In the genomic region with DNA sequence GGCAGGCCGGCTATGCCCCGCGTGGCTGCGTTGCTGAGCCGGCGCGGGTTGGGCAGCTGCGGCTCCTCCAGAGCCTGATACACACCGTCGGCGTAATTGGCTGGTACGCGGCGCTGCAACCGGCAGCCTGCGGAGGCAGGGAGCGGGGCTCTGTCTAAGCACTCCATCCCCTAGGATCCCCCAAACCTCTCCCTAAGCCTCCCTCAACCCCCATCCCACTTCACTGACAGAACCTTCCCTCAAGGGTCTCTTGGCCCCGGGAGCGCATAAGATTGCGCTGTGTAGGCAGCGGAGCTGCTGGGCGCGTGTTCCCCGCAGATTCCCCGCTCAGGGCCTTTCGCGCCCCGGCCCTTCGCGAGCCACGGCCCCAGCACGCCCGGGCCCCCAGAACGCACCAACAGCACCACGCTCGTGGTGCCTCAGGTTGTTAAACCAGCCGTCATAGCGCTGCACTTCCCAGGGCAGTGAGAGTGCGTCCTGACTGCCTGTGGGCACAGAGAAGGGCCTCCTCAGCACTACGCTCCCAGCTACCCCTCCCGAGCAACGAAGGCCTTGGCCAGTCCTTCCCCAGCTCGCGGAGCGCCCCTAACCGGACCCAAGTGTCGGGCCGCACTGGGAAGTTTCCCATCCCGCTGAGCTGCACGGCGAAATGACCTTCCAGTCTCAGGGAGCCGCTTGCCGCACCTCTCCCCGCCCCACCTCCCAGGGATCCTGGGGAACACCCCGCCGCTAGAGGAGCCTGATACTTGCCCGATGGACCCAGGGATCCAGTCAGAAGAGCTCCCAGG, we compare ENCODE assay signal across 10 cellular contexts.
A peak's percentile ranks its signal among the peaks of the same experiment; 100 is the strongest.
DNase-seq lines count a peak whose midpoint lies in the region; ATAC-seq and TF ChIP-seq lines count a peak whose summit lies in the region.
"Had no signal": no experiment of that assay in that cellular context is flagged by ENCODE, and none has a peak within 500 bp of the region (broad histone marks: within the 10 kb centered on the region; RNA-seq: fewer than 3 reads in every experiment).

No MANE protein-coding gene starts in this region.

- H3K9ac ChIP-seq in NT2/D1 (ENCODE audit: insufficient read length, low read depth) (peak overlapping the region; percentile 56), parathyroid adenoma (no peak overlapping the region)

- peaks cover 78% of the 10 kb centered on the region for H3K27me3 ChIP-seq in NT2/D1 (ENCODE audit: insufficient read depth, insufficient read length)
- no peaks in the 10 kb centered on the region for H3K27me3 ChIP-seq in parathyroid adenoma (ENCODE audit: control insufficient read depth, insufficient read depth, low read length)

- peak overlapping the region; percentile 26 for H3K4me2 ChIP-seq in parathyroid adenoma (ENCODE audit: low read length)

- no peak for ATAC-seq in HG03439 (IDR thresholded peaks at IDR 0.05; ENCODE audit: unreplicated experiment)
- ATAC-seq in activated CD4-positive, CD25-positive, alpha-beta regulatory T cell treated with anti-CD3 and anti-CD28 coated beads, Interleukin-2, amount 50 U/mL, for 24 hours, result no peak

- DNase-seq in DMS53 (lab: John Stamatoyannopoulos, UW) (peak; percentile 35), DMS53 treated with DMSO at 0.1 percent for 48 hours (lab: John Stamatoyannopoulos, UW; ENCODE audit: unreplicated experiment) (no peak), NT2/D1 (ENCODE audit: low read depth, low spot score) (no peak), epithelial cell of esophagus (ENCODE audit: low read depth) (peak; percentile 35), SKM-1 treated with dmso at 0.1 percent for 144 hours (lab: John Stamatoyannopoulos, UW; ENCODE audit: unreplicated experiment) (no peak)
- DNase-seq: 8988T, MM.1S had no signal

- peak overlapping the region; percentile 43 for H3K4me3 ChIP-seq in NT2/D1 (ENCODE audit: insufficient read length, low read depth)
- peak overlapping the region; percentile 5 for H3K4me3 ChIP-seq in epithelial cell of esophagus (ENCODE audit: low read length)
- H3K4me3 ChIP-seq in parathyroid adenoma (ENCODE audit: low read depth, low read length), result no peak overlapping the region

- H3K79me2 ChIP-seq in parathyroid adenoma, result no peaks in the 10 kb centered on the region

- H3K9me3 ChIP-seq in NT2/D1 (ENCODE audit: insufficient read depth, low read length), result no peaks in the 10 kb centered on the region
- no peaks in the 10 kb centered on the region for H3K9me3 ChIP-seq in parathyroid adenoma (ENCODE audit: control insufficient read depth, low read length)

- TF ChIP-seq CTCF in epithelial cell of esophagus (IDR thresholded peaks at IDR 0.05; ENCODE audit: insufficient read depth, low read depth, low read length, missing control alignments) (no peak), parathyroid adenoma (IDR thresholded peaks at IDR 0.05) (no peak)

- H3K27ac ChIP-seq in parathyroid adenoma, result no peak overlapping the region

- H3K36me3 ChIP-seq in NT2/D1 (ENCODE audit: insufficient read depth, insufficient read length, low read length), result no peaks in the 10 kb centered on the region
- H3K36me3 ChIP-seq in parathyroid adenoma (ENCODE audit: control insufficient read depth, insufficient read depth, low read length), result no peaks in the 10 kb centered on the region

- H3K4me1 ChIP-seq in NT2/D1 (ENCODE audit: insufficient read depth, insufficient read length), result peaks cover 3% of the 10 kb centered on the region
- no peaks in the 10 kb centered on the region for H3K4me1 ChIP-seq in parathyroid adenoma

- no peak overlapping the region for H2AFZ ChIP-seq in parathyroid adenoma

Comparison
In these comparisons a context has a peak if more than half of its experiments do, and no peak if none do; other contexts are left out.
1. DNase-seq: peak in DMS53 (single experiment) and epithelial cell of esophagus (single experiment); none in DMS53 treated with DMSO at 0.1 percent for 48 hours (single experiment), NT2/D1 (single experiment) and SKM-1 treated with dmso at 0.1 percent for 144 hours (single experiment).